11 cellular contexts compared by ENCODE assay signal in genomic region chr17:52147872-52148271, GRCh38. TPM values are rescaled to one million over a fixed set of nuclear protein-coding genes. Genes with fewer than 3 reads are reported as not detected.
DNase-seq lines count a peak whose midpoint lies in the region; ATAC-seq and TF ChIP-seq lines count a peak whose summit lies in the region.
"Had no signal": no experiment of that assay in that cellular context is flagged by ENCODE, and none has a peak within 500 bp of the region (broad histone marks: within the 10 kb centered on the region; RNA-seq: fewer than 3 reads in every experiment).

No MANE protein-coding gene starts in this region.

- H3K9me2 ChIP-seq in MM.1S (replicated peaks; ENCODE audit: insufficient read depth, low read length): no peaks in the 10 kb centered on the region

- H3K79me2 ChIP-seq in MM.1S (ENCODE audit: low read length): no peaks in the 10 kb centered on the region

- H3K4me3 ChIP-seq in MM.1S (ENCODE audit: low read length) (peak overlapping the region; percentile 20), epithelial cell of esophagus (ENCODE audit: low read length) (no peak overlapping the region), tibial nerve (no peak overlapping the region)
- H3K4me3 ChIP-seq: HAP-1 had no signal

- H3K36me3 ChIP-seq in MM.1S (replicated peaks; ENCODE audit: insufficient read depth, low read length) (no peaks in the 10 kb centered on the region), tibial nerve (no peaks in the 10 kb centered on the region)
- H3K36me3 ChIP-seq: HAP-1, neutrophil had no signal

- no peak for TF ChIP-seq POLR2A in tibial nerve (IDR thresholded peaks at IDR 0.05)

- H3F3A ChIP-seq in MM.1S (ENCODE audit: insufficient read depth, low read length): peaks cover 29% of the 10 kb centered on the region

- peak; percentile 83 for DNase-seq in H4 (ENCODE audit: low spot score)
- DNase-seq in MM.1S: peak; percentile 91
- peak; percentile 35 for DNase-seq in epithelial cell of esophagus (ENCODE audit: low read depth)
- no peak for DNase-seq in activated effector memory CD4-positive, alpha-beta T cell treated with Interleukin-2 at 50 U/mL for 16 hours
- no peak for DNase-seq in tibial nerve (ENCODE audit: low spot score in 2 of 2)
- DNase-seq: activated CD8-positive, alpha-beta memory T cell treated with anti-CD3 and anti-CD28 coated beads for 24 hours had no signal

- H3K27me3 ChIP-seq in MM.1S (replicated peaks; ENCODE audit: insufficient read depth, low read length) (no peaks in the 10 kb centered on the region), tibial nerve (no peaks in the 10 kb centered on the region)

- peak overlapping the region; percentile 52 for H3K9ac ChIP-seq in MM.1S (ENCODE audit: low read length)

- H3K4me1 ChIP-seq in MM.1S (ENCODE audit: low read length) (peaks cover 36% of the 10 kb centered on the region), tibial nerve (no peaks in the 10 kb centered on the region)
- H3K4me1 ChIP-seq: HAP-1 had no signal

- H3K36me3 Mint-ChIP-seq in stimulated activated memory B cell treated with anti-CD40 and anti-IgM and Interleukin-4, amounts not matched to agents 10 μg/mL and 1 μg/mL and 100 μg/mL, for 72 hours: no peaks in the 10 kb centered on the region

- H3K27ac Mint-ChIP-seq in stimulated activated memory B cell treated with anti-CD40 and anti-IgM and Interleukin-4, amounts not matched to agents 10 μg/mL and 1 μg/mL and 100 μg/mL, for 72 hours: no peak overlapping the region
- H3K27ac Mint-ChIP-seq: dendritic cell treated with granulocyte-macrophage colony-stimulating factor and Interleukin-4, amounts not matched to agents 40 ng/mL and 50 ng/mL, for 4 days had no signal

- no peaks in the 10 kb centered on the region for H4K20me1 ChIP-seq in MM.1S (ENCODE audit: insufficient read depth, low read length)

- no peaks in the 10 kb centered on the region for H3K9me3 ChIP-seq in MM.1S (replicated peaks; ENCODE audit: insufficient read depth, low read length)
- no peaks in the 10 kb centered on the region for H3K9me3 ChIP-seq in tibial nerve
- H3K9me3 ChIP-seq: HAP-1, neutrophil had no signal

- H3K27me3 Mint-ChIP-seq in stimulated activated memory B cell treated with anti-CD40 and anti-IgM and Interleukin-4, amounts not matched to agents 10 μg/mL and 1 μg/mL and 100 μg/mL, for 72 hours: no peaks in the 10 kb centered on the region
- H3K27me3 Mint-ChIP-seq: dendritic cell treated with granulocyte-macrophage colony-stimulating factor and Interleukin-4, amounts not matched to agents 40 ng/mL and 50 ng/mL, for 4 days had no signal

- H2AFZ ChIP-seq in MM.1S (ENCODE audit: low read length): no peak overlapping the region

- H3K4me3 Mint-ChIP-seq in stimulated activated memory B cell treated with anti-CD40 and anti-IgM and Interleukin-4, amounts not matched to agents 10 μg/mL and 1 μg/mL and 100 μg/mL, for 72 hours: no peak overlapping the region
- H3K4me3 Mint-ChIP-seq: dendritic cell treated with granulocyte-macrophage colony-stimulating factor and Interleukin-4, amounts not matched to agents 40 ng/mL and 50 ng/mL, for 4 days had no signal

- no peak for TF ChIP-seq EP300 in tibial nerve (IDR thresholded peaks at IDR 0.05)

- ATAC-seq in GM18907 (IDR thresholded peaks at IDR 0.05; ENCODE audit: unreplicated experiment): peak; percentile 70
- ATAC-seq in stimulated activated memory B cell treated with anti-CD40 and anti-IgM and Interleukin-4, amounts not matched to agents 10 μg/mL and 1 μg/mL and 100 μg/mL, for 72 hours: no peak

- peaks cover 10% of the 10 kb centered on the region for H3K9me3 Mint-ChIP-seq in stimulated activated memory B cell treated with anti-CD40 and anti-IgM and Interleukin-4, amounts not matched to agents 10 μg/mL and 1 μg/mL and 100 μg/mL, for 72 hours
- H3K9me3 Mint-ChIP-seq: dendritic cell treated with granulocyte-macrophage colony-stimulating factor and Interleukin-4, amounts not matched to agents 40 ng/mL and 50 ng/mL, for 4 days had no signal

- no peak for TF ChIP-seq CTCF in MM.1S (IDR thresholded peaks at IDR 0.05; ENCODE audit: low read length)
- no peak for TF ChIP-seq CTCF in epithelial cell of esophagus (IDR thresholded peaks at IDR 0.05; ENCODE audit: insufficient read depth, low read depth, low read length, missing control alignments)
- no peak for TF ChIP-seq CTCF in tibial nerve (IDR thresholded peaks at IDR 0.05)

- H3K27ac ChIP-seq in MM.1S (ENCODE audit: low read length) (peak overlapping the region; percentile 96), tibial nerve (no peak overlapping the region)
- H3K27ac ChIP-seq: neutrophil had no signal

- peak overlapping the region; percentile 84 for H3K4me2 ChIP-seq in MM.1S (ENCODE audit: low read depth, low read length)

- H3K4me1 Mint-ChIP-seq in stimulated activated memory B cell treated with anti-CD40 and anti-IgM and Interleukin-4, amounts not matched to agents 10 μg/mL and 1 μg/mL and 100 μg/mL, for 72 hours: no peaks in the 10 kb centered on the region

RNA-seq across cellular contexts. Expression of gene CA10, which starts 10.6 kb away (rescaled TPM):
- not detected in 2 replicates for total RNA-seq in H4 (2014; rRNA removed; shearing (Covaris generic))
- total RNA-seq in tibial nerve: not detected

Comparison
In these comparisons a context has a peak if more than half of its experiments do, and no peak if none do; other contexts are left out.
1. DNase-seq: peak in H4 (single experiment), MM.1S (single experiment) and epithelial cell of esophagus (single experiment); none in activated effector memory CD4-positive, alpha-beta T cell treated with Interleukin-2 at 50 U/mL for 16 hours (single experiment) and tibial nerve (0 of 2).